ENCODE assay signal across 1 cellular context in the genomic region with DNA sequence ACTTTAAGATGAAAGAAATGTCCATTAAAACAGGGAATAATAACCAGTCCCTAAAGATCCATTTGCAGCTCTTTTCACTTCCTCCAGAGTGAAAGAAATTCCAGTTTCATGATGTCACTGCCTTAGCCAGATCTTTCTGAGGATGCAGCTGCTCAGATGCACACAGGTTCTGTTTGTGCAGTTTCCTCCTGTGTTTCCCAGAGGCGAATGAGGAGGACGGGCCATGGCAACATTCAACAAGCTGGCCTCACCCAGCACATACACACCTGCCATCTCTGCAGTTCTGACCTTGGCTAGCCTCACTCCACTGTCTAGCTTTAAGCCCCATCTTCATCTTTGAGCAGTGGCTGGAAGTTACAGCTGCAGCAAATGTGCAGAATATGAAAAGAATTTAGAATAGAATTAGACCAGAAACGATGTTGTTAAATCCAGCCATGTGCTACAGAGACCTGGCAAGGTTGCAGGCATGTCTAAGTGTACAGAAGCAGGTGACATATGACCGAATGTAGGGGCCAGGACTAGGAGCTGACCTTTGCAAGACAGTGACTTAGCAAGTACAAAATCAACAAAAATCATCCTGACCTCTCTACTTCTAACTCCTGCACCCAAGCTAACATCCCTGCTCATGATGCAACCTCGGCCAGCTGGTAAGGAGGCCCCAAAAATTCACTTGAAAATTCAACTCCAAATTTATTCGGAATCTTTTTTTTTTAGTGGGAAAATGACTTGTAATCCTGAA.
A peak's percentile ranks its signal among the peaks of the same experiment; 100 is the strongest.
TF ChIP-seq lines count a peak whose summit lies in the region.

No MANE protein-coding gene starts in this region.

TF ChIP-seq in HepG2, 621 proteins besides CTCF, POLR2A, EP300 and RAD21 (continued from another document):
- TF ChIP-seq HNF4G (IDR thresholded peaks at IDR 0.05; ENCODE audit: borderline replicate concordance, low read depth, low read length) (0 out of 2 replicates have a peak, but pooled peaks have one; percentile 22), HNF4G (CRISPR knock-in tag; IDR thresholded peaks at IDR 0.05; ENCODE audit: borderline replicate concordance, low read depth) (no peak), SMYD3 (CRISPR knock-in tag; IDR thresholded peaks at IDR 0.05) (no peak), MED1 (CRISPR knock-in tag; IDR thresholded peaks at IDR 0.05) (peak; percentile 54; the same call in 1 of the 2 replicates), CEBPG (CRISPR knock-in tag; IDR thresholded peaks at IDR 0.05) (peak; percentile 59), ZFYVE20 (CRISPR knock-in tag; IDR thresholded peaks at IDR 0.05; ENCODE audit: borderline replicate concordance, low read depth) (no peak), SP5 (CRISPR knock-in tag; IDR thresholded peaks at IDR 0.05; ENCODE audit: borderline replicate concordance, low read depth) (no peak), ARNTL (CRISPR knock-in tag; IDR thresholded peaks at IDR 0.05) (no peak), TEAD3 (CRISPR knock-in tag; optimal IDR thresholded peaks at IDR 0.05; ENCODE audit: borderline replicate concordance) (peak; percentile 27), NFYC (CRISPR knock-in tag; IDR thresholded peaks at IDR 0.05) (no peak), GATAD2A (CRISPR knock-in tag; IDR thresholded peaks at IDR 0.05) (0 out of 2 replicates have a peak, but pooled peaks have one; percentile 25)
- TF ChIP-seq, protein P1, sequence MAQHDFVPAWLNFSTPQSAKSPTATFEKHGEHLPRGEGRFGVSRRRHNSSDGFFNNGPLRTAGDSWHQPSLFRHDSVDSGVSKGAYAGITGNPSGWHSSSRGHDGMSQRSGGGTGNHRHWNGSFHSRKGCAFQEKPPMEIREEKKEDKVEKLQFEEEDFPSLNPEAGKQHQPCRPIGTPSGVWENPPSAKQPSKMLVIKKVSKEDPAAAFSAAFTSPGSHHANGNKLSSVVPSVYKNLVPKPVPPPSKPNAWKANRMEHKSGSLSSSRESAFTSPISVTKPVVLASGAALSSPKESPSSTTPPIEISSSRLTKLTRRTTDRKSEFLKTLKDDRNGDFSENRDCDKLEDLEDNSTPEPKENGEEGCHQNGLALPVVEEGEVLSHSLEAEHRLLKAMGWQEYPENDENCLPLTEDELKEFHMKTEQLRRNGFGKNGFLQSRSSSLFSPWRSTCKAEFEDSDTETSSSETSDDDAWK (CRISPR knock-in tag; IDR thresholded peaks at IDR 0.05), result no peak
- TF ChIP-seq, protein P2, sequence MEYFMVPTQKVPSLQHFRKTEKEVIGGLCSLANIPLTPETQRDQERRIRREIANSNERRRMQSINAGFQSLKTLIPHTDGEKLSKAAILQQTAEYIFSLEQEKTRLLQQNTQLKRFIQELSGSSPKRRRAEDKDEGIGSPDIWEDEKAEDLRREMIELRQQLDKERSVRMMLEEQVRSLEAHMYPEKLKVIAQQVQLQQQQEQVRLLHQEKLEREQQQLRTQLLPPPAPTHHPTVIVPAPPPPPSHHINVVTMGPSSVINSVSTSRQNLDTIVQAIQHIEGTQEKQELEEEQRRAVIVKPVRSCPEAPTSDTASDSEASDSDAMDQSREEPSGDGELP (IDR thresholded peaks at IDR 0.05; ENCODE audit: borderline replicate concordance, low read depth), result peak; percentile 48; the same call in 1 of the 2 replicates
- TF ChIP-seq, protein P3, sequence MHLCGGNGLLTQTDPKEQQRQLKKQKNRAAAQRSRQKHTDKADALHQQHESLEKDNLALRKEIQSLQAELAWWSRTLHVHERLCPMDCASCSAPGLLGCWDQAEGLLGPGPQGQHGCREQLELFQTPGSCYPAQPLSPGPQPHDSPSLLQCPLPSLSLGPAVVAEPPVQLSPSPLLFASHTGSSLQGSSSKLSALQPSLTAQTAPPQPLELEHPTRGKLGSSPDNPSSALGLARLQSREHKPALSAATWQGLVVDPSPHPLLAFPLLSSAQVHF (CRISPR knock-in tag; IDR thresholded peaks at IDR 0.05), result no peak
- TF ChIP-seq, protein P4, sequence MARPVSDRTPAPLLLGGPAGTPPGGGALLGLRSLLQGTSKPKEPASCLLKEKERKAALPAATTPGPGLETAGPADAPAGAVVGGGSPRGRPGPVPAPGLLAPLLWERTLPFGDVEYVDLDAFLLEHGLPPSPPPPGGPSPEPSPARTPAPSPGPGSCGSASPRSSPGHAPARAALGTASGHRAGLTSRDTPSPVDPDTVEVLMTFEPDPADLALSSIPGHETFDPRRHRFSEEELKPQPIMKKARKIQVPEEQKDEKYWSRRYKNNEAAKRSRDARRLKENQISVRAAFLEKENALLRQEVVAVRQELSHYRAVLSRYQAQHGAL (CRISPR knock-in tag; IDR thresholded peaks at IDR 0.05; ENCODE audit: not compliant biosample characterization), result no peak
- TF ChIP-seq, protein P5, sequence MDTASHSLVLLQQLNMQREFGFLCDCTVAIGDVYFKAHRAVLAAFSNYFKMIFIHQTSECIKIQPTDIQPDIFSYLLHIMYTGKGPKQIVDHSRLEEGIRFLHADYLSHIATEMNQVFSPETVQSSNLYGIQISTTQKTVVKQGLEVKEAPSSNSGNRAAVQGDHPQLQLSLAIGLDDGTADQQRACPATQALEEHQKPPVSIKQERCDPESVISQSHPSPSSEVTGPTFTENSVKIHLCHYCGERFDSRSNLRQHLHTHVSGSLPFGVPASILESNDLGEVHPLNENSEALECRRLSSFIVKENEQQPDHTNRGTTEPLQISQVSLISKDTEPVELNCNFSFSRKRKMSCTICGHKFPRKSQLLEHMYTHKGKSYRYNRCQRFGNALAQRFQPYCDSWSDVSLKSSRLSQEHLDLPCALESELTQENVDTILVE (CRISPR knock-in tag; IDR thresholded peaks at IDR 0.05), result no peak
